Comparison of ENCODE assay signal across 20 cellular contexts in genomic region chr15:48800245-48800644, GRCh38.
"Had no signal": no experiment of that assay in that cellular context is flagged by ENCODE, and none has a peak within 500 bp of the region (broad histone marks: within the 10 kb centered on the region; RNA-seq: fewer than 3 reads in every experiment).

No MANE protein-coding gene starts in this region.

- H3K9me3 ChIP-seq: esophagus squamous epithelium, lower lobe of right lung, tibial artery had no signal

- H3K36me3 ChIP-seq: esophagus squamous epithelium, lower lobe of right lung, tibial artery had no signal

- H3K4me3 Mint-ChIP-seq: activated naive CD8-positive, alpha-beta T cell; effector memory CD8-positive, alpha-beta T cell; immature natural killer cell; nephron progenitor cell had no signal

- H3K27ac ChIP-seq: esophagus squamous epithelium, lower lobe of right lung, tibial artery had no signal

- H3K27me3 ChIP-seq: esophagus squamous epithelium, tibial artery had no signal

- H3K9me3 Mint-ChIP-seq: effector memory CD8-positive, alpha-beta T cell; immature natural killer cell; nephron progenitor cell had no signal

- DNase-seq: activated CD4-positive, alpha-beta T cell treated with anti-CD3 and anti-CD28 coated beads, Interleukin-2, amount 50 U/mL, for 1 hour; activated CD8-positive, alpha-beta memory T cell treated with anti-CD3 and anti-CD28 coated beads for 24 hours; activated CD8-positive, alpha-beta memory T cell treated with anti-CD3 and anti-CD28 coated beads, Interleukin-2, amount 50 U/mL, for 48 hours; activated effector memory CD4-positive, alpha-beta T cell treated with Interleukin-2 at 50 U/mL for 16 hours; activated T-cell treated with anti-CD3 and anti-CD28 coated beads, Interleukin-2, amount 50 U/mL, for 48 hours; dermis blood vessel endothelial cell; effector memory CD8-positive, alpha-beta T cell; esophagus squamous epithelium; immature natural killer cell; lower lobe of right lung; nephron progenitor cell; occipital lobe; stimulated activated CD4-positive, alpha-beta T cell treated with anti-CD3 and anti-CD28 coated beads, Interleukin-2, amount 100 ng/mL, for 24 hours; stimulated activated naive CD4-positive, alpha-beta T cell treated with Interleukin-2 at 50 U/mL for 16 hours; substantia nigra; T1000; tibial artery had no signal

- ATAC-seq: activated CD4-positive, CD25-positive, alpha-beta regulatory T cell treated with anti-CD3 and anti-CD28 coated beads, Interleukin-2, amount 50 U/mL, for 24 hours; effector memory CD8-positive, alpha-beta T cell had no signal

- H3K27me3 Mint-ChIP-seq: activated naive CD8-positive, alpha-beta T cell; effector memory CD8-positive, alpha-beta T cell; progenitor cell of endocrine pancreas had no signal

- H3K27ac Mint-ChIP-seq: activated naive CD8-positive, alpha-beta T cell; nephron progenitor cell; progenitor cell of endocrine pancreas had no signal

- H3K4me3 ChIP-seq: esophagus squamous epithelium, lower lobe of right lung, tibial artery had no signal
